ENCODE assay signal across 8 cellular contexts in genomic region chr11:819129-819931, GRCh38. TPM values are rescaled to one million over a fixed set of nuclear protein-coding genes. Genes with fewer than 3 reads are reported as not detected.
A peak's percentile ranks its signal among the peaks of the same experiment; 100 is the strongest.
DNase-seq lines count a peak whose midpoint lies in the region; ATAC-seq, FAIRE-seq and TF ChIP-seq lines count a peak whose summit lies in the region.

No MANE protein-coding gene starts in this region.

- TF ChIP-seq POLR2A in endothelial cell of umbilical vein (IDR thresholded peaks at IDR 0.05; ENCODE audit: low read depth, low read length): peak; percentile 98

- peak in 1 of 2 donors; percentile 14 for TF ChIP-seq CTCF in endothelial cell of umbilical vein (IDR thresholded peaks at IDR 0.05; ENCODE audit: extremely low read depth in 1 of 2, insufficient read depth in 1 of 2, low read depth in 1 of 2, low read length in 2 of 2)

- CTCF ChIA-PET in endothelial cell of umbilical vein (lab: Charles Lee): interaction anchor here (1.1 to 2.7 kb wide), 4 partner anchors 9 to 15 kb away, joined by 3 to 11 read pairs (median 8); partner anchors contain the start of gene RPLP2

- no peaks in the 10 kb centered on the region for H3K9me1 ChIP-seq in endothelial cell of umbilical vein (replicated peaks; ENCODE audit: control insufficient read depth, extremely low read depth, insufficient read depth, low read length)

- H4K20me1 ChIP-seq in endothelial cell of umbilical vein (replicated peaks; ENCODE audit: control insufficient read depth, extremely low read depth, insufficient read depth, low read length): no peaks in the 10 kb centered on the region

- H3K4me3 ChIP-seq in endothelial cell of umbilical vein (replicated peaks in 1 of 3; ENCODE audit: insufficient read depth in 1 of 3, low read depth in 1 of 3, low read length in 3 of 3): peak overlapping the region; percentile 66 to 79 (median 77)

- H3K4me2 ChIP-seq in endothelial cell of umbilical vein (ENCODE audit: insufficient read depth, low read length): peak overlapping the region; percentile 70

- H3K9me3 ChIP-seq in endothelial cell of umbilical vein (replicated peaks; ENCODE audit: control insufficient read depth, insufficient read depth, low read length): no peaks in the 10 kb centered on the region

- ATAC-seq in GM19452 (IDR thresholded peaks at IDR 0.05; ENCODE audit: unreplicated experiment): peak; percentile 58

- POLR2A ChIA-PET in endothelial cell of umbilical vein (lab: Charles Lee): interaction anchor here (0.6 to 3.3 kb wide), 10 partner anchors 9 to 264 kb away, joined by 3 to 23 read pairs (median 11); partner anchors contain the start of genes CEND1, GATD1, RPLP2 and TSPAN4

- dilution Hi-C loops in endothelial cell of umbilical vein (cut with MboI; ENCODE audit: extremely low pct_ligation_motif_present, low sequenced_read_pairs): no loop called here

- no peaks in the 10 kb centered on the region for H3K27me3 ChIP-seq in endothelial cell of umbilical vein (ENCODE audit: control insufficient read depth in 2 of 2, insufficient read depth in 2 of 2, low read length in 2 of 2)

- peaks cover 19% of the 10 kb centered on the region for H3K79me2 ChIP-seq in endothelial cell of umbilical vein (ENCODE audit: control insufficient read depth, insufficient read depth, low read length)

- BruUV-seq in endothelial cell of umbilical vein (replicated peaks; lab: Mats Ljungman, UMichigan): no TSS peak

- H3K4me1 ChIP-seq in endothelial cell of umbilical vein (ENCODE audit: control insufficient read depth, extremely low read depth, insufficient read depth, low read length): peaks cover 20% of the 10 kb centered on the region

- DNase-seq in COLO668 (lab: John Stamatoyannopoulos, UW; ENCODE audit: unreplicated experiment): peak; percentile 84
- peak; percentile 83 for DNase-seq in HK-2 (ENCODE audit: unreplicated experiment)
- peak; percentile 85 to 89 for DNase-seq in NOMO-1 (lab: John Stamatoyannopoulos, UW; ENCODE audit: unreplicated experiment in 2 of 2)
- peak; percentile 93 for DNase-seq in activated CD8-positive, alpha-beta memory T cell treated with anti-CD3 and anti-CD28 coated beads, Interleukin-2, amount 50 U/mL, for 4 hours
- peak; percentile 85 for DNase-seq in endothelial cell of umbilical vein (ENCODE audit: low read depth, low spot score)
- DNase-seq in midbrain (lab: John Stamatoyannopoulos, UW): peak; percentile 94
- peak; percentile 82 to 90 for DNase-seq in stimulated activated CD8-positive, alpha-beta memory T cell treated with anti-CD3 and anti-CD28 coated beads, Interleukin-2, amount 100 ng/mL, for 1 hour (ENCODE audit: low read depth in 2 of 2)

- FAIRE-seq in endothelial cell of umbilical vein (lab: Jason Lieb, UNC): peak; percentile 87

- peak overlapping the region; percentile 94 for H3K9ac ChIP-seq in endothelial cell of umbilical vein (replicated peaks; ENCODE audit: extremely low read depth, insufficient read depth, low read length)

- intact Hi-C loops in endothelial cell of umbilical vein (cut with micrococcal nuclease): loop anchor here (1.0 to 2.0 kb wide), 3 partner anchors 10 to 15 kb away; partner anchors contain the start of gene RPLP2

- peak overlapping the region; percentile 93 for H2AFZ ChIP-seq in endothelial cell of umbilical vein (ENCODE audit: low read depth, low read length)

- peak overlapping the region; percentile 89 for H3K27ac ChIP-seq in endothelial cell of umbilical vein (ENCODE audit: insufficient read depth, low read depth, low read length)

- H3K36me3 ChIP-seq in endothelial cell of umbilical vein (ENCODE audit: control insufficient read depth in 2 of 2, extremely low read depth in 1 of 2, insufficient read depth in 2 of 2, low read length in 2 of 2): peaks cover 3 to 13% of the 10 kb centered on the region in 2 experiments

TF ChIP-seq in endothelial cell of umbilical vein, 7 proteins besides CTCF, POLR2A, EP300 and RAD21:
- no peak for TF ChIP-seq EZH2 (IDR thresholded peaks at IDR 0.05; ENCODE audit: borderline replicate concordance, low read depth, low read length, severe bottlenecking)
- TF ChIP-seq POLR2AphosphoS5 (IDR thresholded peaks at IDR 0.05; ENCODE audit: insufficient read depth, low read depth, low read length): peak; percentile 97

RNA-seq across cellular contexts. Expression of gene PNPLA2, which starts 0.6 kb away (rescaled TPM):
- 75.6 and 83.0 TPM in 2 replicates for total RNA-seq in endothelial cell of umbilical vein
- polyA plus RNA-seq in endothelial cell of umbilical vein: 73.1 and 80.3 TPM in 2 replicates
- polyA plus RNA-seq in endothelial cell of umbilical vein (2011; cell fraction: cytosol; rRNA removed): 32.9 and 45.8 TPM in 2 replicates
- 257 and 355 TPM in 2 replicates for polyA plus RNA-seq in endothelial cell of umbilical vein (2011; cell fraction: nucleus; rRNA removed)
- 44.9 and 69.9 TPM in 2 replicates for polyA plus RNA-seq in endothelial cell of umbilical vein (2012)
- polyA minus RNA-seq in endothelial cell of umbilical vein: 41.3 and 67.7 TPM in 2 replicates
- 38.2 TPM for polyA minus RNA-seq in endothelial cell of umbilical vein (2011; cell fraction: cytosol; rRNA and poly(A)+ RNA removed)
- 80.4 and 131 TPM in 2 replicates for polyA minus RNA-seq in endothelial cell of umbilical vein (2011; cell fraction: nucleus; rRNA and poly(A)+ RNA removed)

RNA-seq across cellular contexts. Expression of gene CRACR2B, which starts 8.4 kb away (rescaled TPM):
- total RNA-seq in endothelial cell of umbilical vein: 8.4 and 9.7 TPM in 2 replicates
- 9.3 and 10.7 TPM in 2 replicates for polyA plus RNA-seq in endothelial cell of umbilical vein
- 3.5 and 5.6 TPM in 2 replicates for polyA plus RNA-seq in endothelial cell of umbilical vein (2011; cell fraction: cytosol; rRNA removed)
- polyA plus RNA-seq in endothelial cell of umbilical vein (2011; cell fraction: nucleus; rRNA removed): 31.3 and 33.1 TPM in 2 replicates
- polyA plus RNA-seq in endothelial cell of umbilical vein (2012): 1.2 and 3.3 TPM in 2 replicates
- polyA minus RNA-seq in endothelial cell of umbilical vein: 1.3 and 2.3 TPM in 2 replicates
- 5.3 TPM for polyA minus RNA-seq in endothelial cell of umbilical vein (2011; cell fraction: cytosol; rRNA and poly(A)+ RNA removed)
- 3.1 and 7.7 TPM in 2 replicates for polyA minus RNA-seq in endothelial cell of umbilical vein (2011; cell fraction: nucleus; rRNA and poly(A)+ RNA removed)

RNA-seq across cellular contexts. Expression of gene RPLP2, which starts 9.6 kb away (rescaled TPM):
- total RNA-seq in endothelial cell of umbilical vein: 1,644 and 1,739 TPM in 2 replicates
- 1,579 and 3,225 TPM in 2 replicates for polyA plus RNA-seq in endothelial cell of umbilical vein
- 1,542 and 2,023 TPM in 2 replicates for polyA plus RNA-seq in endothelial cell of umbilical vein (2011; cell fraction: cytosol; rRNA removed)
- polyA plus RNA-seq in endothelial cell of umbilical vein (2011; cell fraction: nucleus; rRNA removed): 411 and 642 TPM in 2 replicates
- 1,362 and 2,241 TPM in 2 replicates for polyA plus RNA-seq in endothelial cell of umbilical vein (2012)
- polyA minus RNA-seq in endothelial cell of umbilical vein: 613 and 704 TPM in 2 replicates
- 919 TPM for polyA minus RNA-seq in endothelial cell of umbilical vein (2011; cell fraction: cytosol; rRNA and poly(A)+ RNA removed)
- 89.9 and 123 TPM in 2 replicates for polyA minus RNA-seq in endothelial cell of umbilical vein (2011; cell fraction: nucleus; rRNA and poly(A)+ RNA removed)

RNA-seq across cellular contexts. Expression of gene CD151, which starts 13.4 kb away (rescaled TPM):
- 515 and 605 TPM in 2 replicates for total RNA-seq in endothelial cell of umbilical vein
- polyA plus RNA-seq in endothelial cell of umbilical vein: 1,090 and 1,522 TPM in 2 replicates
- polyA plus RNA-seq in endothelial cell of umbilical vein (2011; cell fraction: cytosol; rRNA removed): 804 and 813 TPM in 2 replicates
- 543 and 618 TPM in 2 replicates for polyA plus RNA-seq in endothelial cell of umbilical vein (2011; cell fraction: nucleus; rRNA removed)
- 576 and 824 TPM in 2 replicates for polyA plus RNA-seq in endothelial cell of umbilical vein (2012)
- 701 and 743 TPM in 2 replicates for polyA minus RNA-seq in endothelial cell of umbilical vein
- polyA minus RNA-seq in endothelial cell of umbilical vein (2011; cell fraction: cytosol; rRNA and poly(A)+ RNA removed): 81.2 TPM
- polyA minus RNA-seq in endothelial cell of umbilical vein (2011; cell fraction: nucleus; rRNA and poly(A)+ RNA removed): 148 and 185 TPM in 2 replicates

RNA-seq across cellular contexts. Expression of gene PIDD1, which starts 14.3 kb away (rescaled TPM):
- total RNA-seq in endothelial cell of umbilical vein: 30.6 and 30.7 TPM in 2 replicates
- 28.2 and 41.0 TPM in 2 replicates for polyA plus RNA-seq in endothelial cell of umbilical vein
- 8.8 and 15.4 TPM in 2 replicates for polyA plus RNA-seq in endothelial cell of umbilical vein (2011; cell fraction: cytosol; rRNA removed)
- 131 and 144 TPM in 2 replicates for polyA plus RNA-seq in endothelial cell of umbilical vein (2011; cell fraction: nucleus; rRNA removed)
- 11.5 and 15.5 TPM in 2 replicates for polyA plus RNA-seq in endothelial cell of umbilical vein (2012)
- 8.9 and 15.2 TPM in 2 replicates for polyA minus RNA-seq in endothelial cell of umbilical vein
- 5.0 TPM for polyA minus RNA-seq in endothelial cell of umbilical vein (2011; cell fraction: cytosol; rRNA and poly(A)+ RNA removed)
- polyA minus RNA-seq in endothelial cell of umbilical vein (2011; cell fraction: nucleus; rRNA and poly(A)+ RNA removed): 21.0 and 35.2 TPM in 2 replicates

Comparison
In these comparisons a context has a peak if more than half of its experiments do, and no peak if none do; other contexts are left out.
1. Peak in every context shown above with its lines: DNase-seq, ATAC-seq, H3K4me3 ChIP-seq and H3K27ac ChIP-seq.